ENCODE assay signal across 11 cellular contexts in the genomic region with DNA sequence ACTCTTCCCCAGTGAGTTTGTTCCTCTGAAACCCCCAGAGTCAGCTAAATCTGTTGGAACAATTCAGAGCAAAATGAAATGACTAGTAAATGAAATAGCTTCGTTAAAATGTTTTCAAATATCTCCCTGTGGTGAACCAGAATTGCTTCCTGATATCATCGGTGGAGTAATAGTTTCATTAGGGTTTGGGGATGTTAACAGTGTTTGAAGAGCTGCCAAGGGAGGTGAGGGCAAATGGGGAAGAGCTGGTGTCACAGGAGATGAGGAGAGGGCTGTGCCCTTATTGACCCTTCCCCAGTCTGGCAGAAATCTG. TPM values are rescaled to one million over a fixed set of nuclear protein-coding genes. Genes with fewer than 3 reads are reported as not detected.
DNase-seq lines count a peak whose midpoint lies in the region; ATAC-seq and TF ChIP-seq lines count a peak whose summit lies in the region.
"Had no signal": no experiment of that assay in that cellular context is flagged by ENCODE, and none has a peak within 500 bp of the region (broad histone marks: within the 10 kb centered on the region; RNA-seq: fewer than 3 reads in every experiment).

No MANE protein-coding gene starts in this region.

- TF ChIP-seq EP300 in gastroesophageal sphincter (IDR thresholded peaks at IDR 0.05), result no peak
- TF ChIP-seq EP300 in stomach (IDR thresholded peaks at IDR 0.05), result no peak
- no peak for TF ChIP-seq EP300 in transverse colon (IDR thresholded peaks at IDR 0.05; ENCODE audit: low read depth)
- no peak for TF ChIP-seq EP300 in ovary (IDR thresholded peaks at IDR 0.05)

- no peak for TF ChIP-seq POLR2A in GM18505 (IDR thresholded peaks at IDR 0.05; ENCODE audit: borderline replicate concordance, extremely low read depth, insufficient read depth, insufficient read length)
- no peak for TF ChIP-seq POLR2A in gastroesophageal sphincter (IDR thresholded peaks at IDR 0.05)
- TF ChIP-seq POLR2A in stomach (IDR thresholded peaks at IDR 0.05), result no peak
- TF ChIP-seq POLR2A in transverse colon (IDR thresholded peaks at IDR 0.05), result no peak
- no peak for TF ChIP-seq POLR2A in ovary (IDR thresholded peaks at IDR 0.05)

- H3K9me3 ChIP-seq in gastroesophageal sphincter (no peaks in the 10 kb centered on the region), stomach (no peaks in the 10 kb centered on the region), transverse colon (no peaks in the 10 kb centered on the region), ovary (no peaks in the 10 kb centered on the region)
- H3K9me3 ChIP-seq: esophagus muscularis mucosa, suprapubic skin had no signal

- no peaks in the 10 kb centered on the region for H3K27me3 ChIP-seq in gastroesophageal sphincter
- no peaks in the 10 kb centered on the region for H3K27me3 ChIP-seq in stomach
- no peaks in the 10 kb centered on the region for H3K27me3 ChIP-seq in transverse colon
- H3K27me3 ChIP-seq in ovary, result no peaks in the 10 kb centered on the region
- H3K27me3 ChIP-seq: esophagus muscularis mucosa, suprapubic skin had no signal

- TF ChIP-seq CTCF in gastroesophageal sphincter (IDR thresholded peaks at IDR 0.05) (no peak), stomach (IDR thresholded peaks at IDR 0.05) (peak in 1 of 7 experiments; percentile 5), transverse colon (IDR thresholded peaks at IDR 0.05) (peak in 1 of 5 experiments; percentile 1), ovary (IDR thresholded peaks at IDR 0.05) (no peak)

- H3K4me1 ChIP-seq in gastroesophageal sphincter (peaks cover 0 to 15% (median 0%) of the 10 kb centered on the region in 3 donors), stomach (peaks cover 4 to 29% (median 15%) of the 10 kb centered on the region in 4 donors), transverse colon (peaks cover 0 to 26% (median 8%) of the 10 kb centered on the region in 4 donors), ovary (ENCODE audit: insufficient read depth) (peaks cover 7% of the 10 kb centered on the region)
- H3K4me1 ChIP-seq: suprapubic skin had no signal

- no peak for DNase-seq in stomach
- DNase-seq in transverse colon, result no peak
- no peak for DNase-seq in ovary
- DNase-seq in NCI-H2171 treated with DMSO at 0.1 percent for 48 hours (lab: John Stamatoyannopoulos, UW), result no peak
- DNase-seq: kidney had no signal

- H3K27ac ChIP-seq in gastroesophageal sphincter (peak overlapping the region in 3 of 4 donors; percentile 25 to 45 (median 29)), stomach (peak overlapping the region; percentile 27 to 69 (median 31)), transverse colon (no peak overlapping the region), ovary (peak overlapping the region in 1 of 2 donors; percentile 71)
- H3K27ac ChIP-seq: suprapubic skin had no signal

- in situ Hi-C loops in transverse colon (cut with MboI; ENCODE audit: low pct_ligation_motif_present in 1 of 4, low pct_unique_long_range_greater_than_20kb in 1 of 4, low sequenced_read_pairs in 3 of 4), result loop anchor here in 2 of 4 donors (25.0 kb wide), 1 partner anchor 932 kb away; no protein-coding TSS in a partner anchor

- no peaks in the 10 kb centered on the region for H3K36me3 ChIP-seq in gastroesophageal sphincter
- H3K36me3 ChIP-seq in stomach, result no peaks in the 10 kb centered on the region
- no peaks in the 10 kb centered on the region for H3K36me3 ChIP-seq in transverse colon
- no peaks in the 10 kb centered on the region for H3K36me3 ChIP-seq in ovary
- H3K36me3 ChIP-seq: esophagus muscularis mucosa, suprapubic skin had no signal

- ATAC-seq in GM18505 (IDR thresholded peaks at IDR 0.05; ENCODE audit: unreplicated experiment) (peak; percentile 14), HG02759 (IDR thresholded peaks at IDR 0.05; ENCODE audit: unreplicated experiment) (peak; percentile 11), gastroesophageal sphincter (no peak)

- WGBS in gastroesophageal sphincter (ENCODE audit: low coverage in 1 of 2), 2 donors, result 31 to 42% methylated on average over 2 of the region's 2 CpGs
- 22 to 41% (median 29%) methylated on average over 2 of the region's 2 CpGs for WGBS in stomach, 5 donors
- 42 to 57% methylated on average over 2 of the region's 2 CpGs for WGBS in transverse colon (ENCODE audit: low coverage in 1 of 2), 2 donors
- 2 to 4% (median 4%) methylated on average over 2 of the region's 2 CpGs for WGBS in ovary, 3 donors

- H3K4me3 ChIP-seq in gastroesophageal sphincter, result no peak overlapping the region
- H3K4me3 ChIP-seq in stomach, result no peak overlapping the region
- no peak overlapping the region for H3K4me3 ChIP-seq in transverse colon
- no peak overlapping the region for H3K4me3 ChIP-seq in ovary
- H3K4me3 ChIP-seq: esophagus muscularis mucosa, suprapubic skin had no signal

- intact Hi-C loops in stomach (cut with DNase I; ENCODE audit: low total_unique reads) (no loop called here), transverse colon (cut with DNase I; ENCODE audit: low total_unique reads) (no loop called here), ovary (cut with DNase I) (loop anchor here in 3 of 4 donors (5.0 to 10.0 kb wide), 3 partner anchors 362 to 940 kb away; a partner anchor contains a TSS)

RNA-seq across cellular contexts. Expression of a gene that starts 4.3 kb away (rescaled TPM):
- total RNA-seq in gastroesophageal sphincter, result 100 to 1,000 TPM; 396 to 929 (median 694) TPM
- total RNA-seq in stomach, result 100 to 1,000 TPM; 167 to 317 (median 205) TPM
- 10 to 100 TPM; 22.4 to 45.4 (median 22.6) TPM for polyA plus RNA-seq in stomach
- total RNA-seq in transverse colon, result 100 to 1,000 TPM in 3 of 4 donors, 10 to 100 TPM in 1; 77.4 to 170 (median 127) TPM
- 1,000 to 10,000 TPM in 5 of 7 donors, 100 to 1,000 TPM in 2; 205 to 2,709 (median 1,224) TPM for total RNA-seq in ovary
- polyA plus RNA-seq in ovary, result 1,000 to 10,000 TPM; 1,183 to 1,831 TPM
- polyA plus RNA-seq: CD14-positive monocyte had no signal

Comparison
In these comparisons a context has a peak if more than half of its experiments do, and no peak if none do; other contexts are left out.
1. H3K27ac ChIP-seq: peak in gastroesophageal sphincter (3 of 4) and stomach (5 of 5); none in transverse colon (0 of 4).
2. intact Hi-C loops: an anchor here in ovary (5.0 to 10.0 kb wide); none called in stomach and transverse colon.